ENCODE assay signal across 7 cellular contexts in genomic region chr2:75360945-75361344, GRCh38.
"Had no signal": no experiment of that assay in that cellular context is flagged by ENCODE, and none has a peak within 500 bp of the region (broad histone marks: within the 10 kb centered on the region; RNA-seq: fewer than 3 reads in every experiment).

No MANE protein-coding gene starts in this region.

- DNase-seq: H9, HCEC 1CT had no signal

- FAIRE-seq: H1, H54, HTR-8/SVneo, K562 had no signal

- H3K4me3 ChIP-seq: GM23338, K562 had no signal

- H3K4me1 Mint-ChIP-seq: GM23338, H9 had no signal

- H2AFZ ChIP-seq: GM23338 had no signal

- H3K9me3 Mint-ChIP-seq: GM23338 had no signal

- H3K27ac Mint-ChIP-seq: GM23338, H9 had no signal

- ATAC-seq: GM23338, K562 had no signal

- H3K4me3 Mint-ChIP-seq: GM23338, H9 had no signal

- H3K4me2 ChIP-seq: GM23338 had no signal
